23 cellular contexts compared by ENCODE assay signal in genomic region chr6:121879149-121879548, GRCh38.
DNase-seq lines count a peak whose midpoint lies in the region; ATAC-seq and TF ChIP-seq lines count a peak whose summit lies in the region.
"Had no signal": no experiment of that assay in that cellular context is flagged by ENCODE, and none has a peak within 500 bp of the region (broad histone marks: within the 10 kb centered on the region; RNA-seq: fewer than 3 reads in every experiment).

No MANE protein-coding gene starts in this region.

- H3K27me3 Mint-ChIP-seq in WTC11 (ENCODE audit: low read depth): no peaks in the 10 kb centered on the region

- H3K4me3 ChIP-seq in LNCaP clone FGC (ENCODE audit: low read depth, low read length) (no peak overlapping the region), choroid plexus epithelial cell (ENCODE audit: low read depth, low read length) (no peak overlapping the region), mesenchymal stem cell (ENCODE audit: insufficient read depth in 1 of 2, low read depth in 1 of 2, low read length in 2 of 2) (no peak overlapping the region)
- H3K4me3 ChIP-seq: colonic mucosa, gastroesophageal sphincter, suprapubic skin, vagina had no signal

- H2BK5ac ChIP-seq in mesenchymal stem cell (ENCODE audit: low read depth, low read length, poor library complexity, severe bottlenecking): no peak overlapping the region

- no peak overlapping the region for H2BK120ac ChIP-seq in mesenchymal stem cell (ENCODE audit: low read depth, low read length)

- in situ Hi-C loops in GM13976 (cut with MboI; ENCODE audit: low sequenced_read_pairs, unreplicated experiment): no loop called here

- H4K8ac ChIP-seq in mesenchymal stem cell (ENCODE audit: low read length): no peak overlapping the region

- peaks cover 8% of the 10 kb centered on the region for H3K9me3 Mint-ChIP-seq in WTC11
- H3K9me3 Mint-ChIP-seq: activated naive CD4-positive, alpha-beta T cell treated with anti-CD3 and anti-CD28 coated beads for 36 hours; T-helper 2 cell treated with Interferon-gamma antibody and Interleukin-4, amounts not matched to agents 5 μg/mL and 100 μg/mL, for 36 hours had no signal

- CTCF ChIA-PET in WTC11 (lab: Charles Lee): no interaction called here

- ATAC-seq in WTC11: no peak
- ATAC-seq: gastroesophageal sphincter had no signal

- POLR2A ChIA-PET in WTC11 (lab: Charles Lee): no interaction called here

- no peak overlapping the region for H2BK15ac ChIP-seq in mesenchymal stem cell (ENCODE audit: low read depth, poor library complexity, severe bottlenecking)

- H3K23ac ChIP-seq in mesenchymal stem cell (ENCODE audit: low read length in 2 of 2): no peak overlapping the region

- H3K36me3 Mint-ChIP-seq in WTC11: peaks cover 7% of the 10 kb centered on the region; the same call in 1 of the 2 replicates

- H3K79me1 ChIP-seq in mesenchymal stem cell (replicated peaks; ENCODE audit: low read length, poor library complexity, severe bottlenecking): no peaks in the 10 kb centered on the region

- TF ChIP-seq CTCF in AG09319 (IDR thresholded peaks at IDR 0.05; ENCODE audit: low read depth, low read length): no peak
- no peak for TF ChIP-seq CTCF in LNCaP clone FGC (IDR thresholded peaks at IDR 0.05; ENCODE audit: control insufficient read depth, extremely low read depth, insufficient read depth)
- TF ChIP-seq CTCF in choroid plexus epithelial cell (conservative IDR thresholded peaks at IDR 0.05; ENCODE audit: low read depth, low read length): no peak
- no peak for TF ChIP-seq CTCF in WTC11 (IDR thresholded peaks at IDR 0.05)
- TF ChIP-seq CTCF in GM13976 (IDR thresholded peaks at IDR 0.05; ENCODE audit: borderline replicate concordance, control extremely low read depth, extremely low read depth, insufficient read depth, missing control alignments): no peak

- H3K14ac ChIP-seq in mesenchymal stem cell (ENCODE audit: low read length in 2 of 2): no peak overlapping the region

- H2AK5ac ChIP-seq in mesenchymal stem cell (ENCODE audit: low read length, severe bottlenecking): no peak overlapping the region

- H3K18ac ChIP-seq in mesenchymal stem cell (ENCODE audit: low read depth in 1 of 2, low read length in 2 of 2): no peak overlapping the region

- no peaks in the 10 kb centered on the region for H3K36me3 ChIP-seq in mesenchymal stem cell (ENCODE audit: control insufficient read depth in 1 of 2, insufficient read depth in 2 of 2, low read depth in 1 of 2, low read length in 2 of 2)
- H3K36me3 ChIP-seq: colonic mucosa, gastroesophageal sphincter, suprapubic skin, vagina, WERI-Rb-1 had no signal

- no peak overlapping the region for H2AFZ ChIP-seq in mesenchymal stem cell (ENCODE audit: low read depth, low read length)

- H2BK12ac ChIP-seq in mesenchymal stem cell (ENCODE audit: low read length in 2 of 2): no peak overlapping the region

- no peaks in the 10 kb centered on the region for H3K4me1 ChIP-seq in mesenchymal stem cell (ENCODE audit: control insufficient read depth, insufficient read depth, low read depth, low read length)
- H3K4me1 ChIP-seq: colonic mucosa, gastroesophageal sphincter, suprapubic skin had no signal

- no peak overlapping the region for H3K27ac ChIP-seq in mesenchymal stem cell (ENCODE audit: low read length, poor library complexity, severe bottlenecking)
- H3K27ac ChIP-seq: colonic mucosa, gastroesophageal sphincter, suprapubic skin, vagina, WERI-Rb-1 had no signal

- DNase-seq in AG09319 (ENCODE audit: extremely low read depth, low read depth) (peak; percentile 71), LNCaP clone FGC (ENCODE audit: low read depth) (peak; percentile 69), choroid plexus epithelial cell (ENCODE audit: low read depth) (peak; percentile 86), mesenchymal stem cell (no peak), NCI-H446 treated with DMSO at 0.1 percent for 48 hours (lab: John Stamatoyannopoulos, UW) (no peak), NCI-H510A treated with DMSO at 0.1 percent for 48 hours (lab: John Stamatoyannopoulos, UW) (no peak), WTC11 (ENCODE audit: low spot score) (no peak), GM13976 (ENCODE audit: low spot score) (no peak)
- DNase-seq: activated CD4-positive, alpha-beta T cell treated with anti-CD3 and anti-CD28 coated beads, Interleukin-2, amount 50 U/mL, for 4 hours; activated naive CD4-positive, alpha-beta T cell treated with anti-CD3 and anti-CD28 coated beads for 36 hours; activated T-cell treated with anti-CD3 and anti-CD28 coated beads, Interleukin-2, amount 50 U/mL, for 1 hour; anterior cingulate cortex; colonic mucosa; H9; Karpas-422; NCI-H1105; NCI-H510A; occipital lobe; WERI-Rb-1 had no signal

- no CpG with 5 or more reads among the region's 1 CpG for WGBS in mesenchymal stem cell

- H3K4me1 Mint-ChIP-seq in WTC11: peaks cover 8% of the 10 kb centered on the region

- no peaks in the 10 kb centered on the region for H3K27me3 ChIP-seq in mesenchymal stem cell (ENCODE audit: control insufficient read depth in 1 of 2, insufficient read depth in 1 of 2, low read length in 2 of 2)
- H3K27me3 ChIP-seq: colonic mucosa, gastroesophageal sphincter, suprapubic skin, vagina had no signal

- H3K9me3 ChIP-seq in mesenchymal stem cell (ENCODE audit: control insufficient read depth, low read length): peaks cover 11% of the 10 kb centered on the region
- H3K9me3 ChIP-seq: colonic mucosa, gastroesophageal sphincter, suprapubic skin, vagina had no signal

- H3K4ac ChIP-seq in mesenchymal stem cell (ENCODE audit: low read depth in 1 of 2, low read length in 2 of 2): no peak overlapping the region

- no peak overlapping the region for H3K27ac Mint-ChIP-seq in WTC11
- H3K27ac Mint-ChIP-seq: activated naive CD4-positive, alpha-beta T cell treated with anti-CD3 and anti-CD28 coated beads for 36 hours; H9; T-helper 2 cell treated with Interferon-gamma antibody and Interleukin-4, amounts not matched to agents 5 μg/mL and 100 μg/mL, for 36 hours had no signal

- H3K4me2 ChIP-seq in mesenchymal stem cell (ENCODE audit: low read length, poor library complexity, severe bottlenecking): no peak overlapping the region

- peak overlapping the region; percentile 57 for H3K9ac ChIP-seq in mesenchymal stem cell (ENCODE audit: low read length)

- H4K91ac ChIP-seq in mesenchymal stem cell (ENCODE audit: low read length): no peak overlapping the region

- H3K4me3 Mint-ChIP-seq in WTC11: no peak overlapping the region
- H3K4me3 Mint-ChIP-seq: activated naive CD4-positive, alpha-beta T cell treated with anti-CD3 and anti-CD28 coated beads for 36 hours; H9; T-helper 2 cell treated with Interferon-gamma antibody and Interleukin-4, amounts not matched to agents 5 μg/mL and 100 μg/mL, for 36 hours had no signal

TF ChIP-seq in WTC11, 78 proteins besides CTCF, POLR2A, EP300 and RAD21:
- TF ChIP-seq STAT6 (CRISPR knock-in tag; conservative IDR thresholded peaks at IDR 0.05; ENCODE audit: low read depth): no peak
- TF ChIP-seq ESRRA (CRISPR knock-in tag; IDR thresholded peaks at IDR 0.05; ENCODE audit: borderline replicate concordance): no peak
- TF ChIP-seq ATF2 (CRISPR knock-in tag; IDR thresholded peaks at IDR 0.05; ENCODE audit: borderline replicate concordance, low read depth): no peak

Comparison
In these comparisons a context has a peak if more than half of its experiments do, and no peak if none do; other contexts are left out.
1. DNase-seq: peak in AG09319 (single experiment), LNCaP clone FGC (single experiment) and choroid plexus epithelial cell (single experiment); none in mesenchymal stem cell (single experiment), NCI-H446 treated with DMSO at 0.1 percent for 48 hours (single experiment), NCI-H510A treated with DMSO at 0.1 percent for 48 hours (single experiment), WTC11 (single experiment) and GM13976 (single experiment).